Comparison of ENCODE assay signal across 21 cellular contexts in genomic region chr3:3551976-3552375, GRCh38.
DNase-seq lines count a peak whose midpoint lies in the region; FAIRE-seq and TF ChIP-seq lines count a peak whose summit lies in the region.
"Had no signal": no experiment of that assay in that cellular context is flagged by ENCODE, and none has a peak within 500 bp of the region (broad histone marks: within the 10 kb centered on the region; RNA-seq: fewer than 3 reads in every experiment).

No MANE protein-coding gene starts in this region.

- H4K5ac ChIP-seq in mesendoderm (ENCODE audit: low read length), result no peak overlapping the region

- H3K27me3 ChIP-seq in astrocyte (ENCODE audit: insufficient read depth, low read length), result no peaks in the 10 kb centered on the region
- H3K27me3 ChIP-seq in bronchial epithelial cell (ENCODE audit: control insufficient read depth, insufficient read depth, low read length), result no peaks in the 10 kb centered on the region
- no peaks in the 10 kb centered on the region for H3K27me3 ChIP-seq in smooth muscle cell (ENCODE audit: low read depth)
- no peaks in the 10 kb centered on the region for H3K27me3 ChIP-seq in HAP-1 (ENCODE audit: low read depth)
- no peaks in the 10 kb centered on the region for H3K27me3 ChIP-seq in mesendoderm (ENCODE audit: insufficient read depth, low read length, poor library complexity)

- H3F3A ChIP-seq in smooth muscle cell (ENCODE audit: low read depth), result no peaks in the 10 kb centered on the region

- H3K36me3 ChIP-seq in astrocyte (ENCODE audit: insufficient read depth, low read length) (no peaks in the 10 kb centered on the region), bronchial epithelial cell (ENCODE audit: control insufficient read depth, insufficient read depth, low read length) (no peaks in the 10 kb centered on the region), smooth muscle cell (ENCODE audit: low read depth) (no peaks in the 10 kb centered on the region), HAP-1 (replicated peaks) (no peaks in the 10 kb centered on the region), mesendoderm (ENCODE audit: control insufficient read depth, insufficient read depth, low read length) (no peaks in the 10 kb centered on the region)

- H2BK120ac ChIP-seq in mesendoderm (ENCODE audit: low read depth, low read length), result no peak overlapping the region

- H3K9me3 ChIP-seq in astrocyte (ENCODE audit: insufficient read depth, low read depth, low read length) (no peaks in the 10 kb centered on the region), smooth muscle cell (replicated peaks; ENCODE audit: low read depth) (no peaks in the 10 kb centered on the region), HAP-1 (no peaks in the 10 kb centered on the region)

- H2BK5ac ChIP-seq in mesendoderm (ENCODE audit: low read length), result no peak overlapping the region

- no peak overlapping the region for H3K4me3 Mint-ChIP-seq in astrocyte (ENCODE audit: unreplicated experiment)
- H3K4me3 Mint-ChIP-seq: CD4-positive, alpha-beta memory T cell had no signal

- H3K79me2 ChIP-seq in astrocyte (ENCODE audit: insufficient read depth, low read length), result no peaks in the 10 kb centered on the region
- no peaks in the 10 kb centered on the region for H3K79me2 ChIP-seq in smooth muscle cell (ENCODE audit: low read depth)
- no peaks in the 10 kb centered on the region for H3K79me2 ChIP-seq in mesendoderm (ENCODE audit: control insufficient read depth, insufficient read depth, low read length)

- H3K9ac ChIP-seq in astrocyte (ENCODE audit: low read length), result no peak overlapping the region
- no peak overlapping the region for H3K9ac ChIP-seq in smooth muscle cell (ENCODE audit: low read depth)
- H3K9ac ChIP-seq in mesendoderm (ENCODE audit: low read length), result no peak overlapping the region
- H3K9ac ChIP-seq: GM23248 had no signal

- H3K4me1 ChIP-seq in astrocyte (ENCODE audit: insufficient read depth, low read length) (peaks cover 23% of the 10 kb centered on the region), smooth muscle cell (ENCODE audit: low read depth) (no peaks in the 10 kb centered on the region), HAP-1 (no peaks in the 10 kb centered on the region), mesendoderm (ENCODE audit: control insufficient read depth, low read depth, low read length) (no peaks in the 10 kb centered on the region)

- H3K4me2 ChIP-seq in astrocyte (ENCODE audit: low read length) (no peak overlapping the region), smooth muscle cell (no peak overlapping the region), mesendoderm (ENCODE audit: low read length) (no peak overlapping the region)

- no peak overlapping the region for H3K27ac Mint-ChIP-seq in astrocyte (ENCODE audit: unreplicated experiment)
- H3K27ac Mint-ChIP-seq: CD4-positive, alpha-beta memory T cell had no signal

- H2AFZ ChIP-seq in astrocyte (ENCODE audit: low read depth, low read length) (no peak overlapping the region), smooth muscle cell (ENCODE audit: low read depth) (no peak overlapping the region)
- H2AFZ ChIP-seq: GM23248 had no signal

- no peak overlapping the region for H4K8ac ChIP-seq in mesendoderm (ENCODE audit: low read depth, low read length)

- peaks cover 3% of the 10 kb centered on the region for H3K4me1 Mint-ChIP-seq in astrocyte (ENCODE audit: low read depth, unreplicated experiment)
- H3K4me1 Mint-ChIP-seq: CD4-positive, alpha-beta memory T cell had no signal

- H3K27ac ChIP-seq in astrocyte (ENCODE audit: low read depth, low read length), result peak overlapping the region; percentile 40
- H3K27ac ChIP-seq in smooth muscle cell (ENCODE audit: low read depth), result peak overlapping the region; percentile 20
- H3K27ac ChIP-seq in mesendoderm (ENCODE audit: low read depth, low read length), result no peak overlapping the region
- H3K27ac ChIP-seq: 22Rv1, GM23248 had no signal

- H2BK15ac ChIP-seq in mesendoderm (replicated peaks; ENCODE audit: low read depth), result no peak overlapping the region

- no peaks in the 10 kb centered on the region for H3K79me1 ChIP-seq in mesendoderm (ENCODE audit: low read length)

- DNase-seq in EH (ENCODE audit: low read depth) (peak; percentile 7), astrocyte (ENCODE audit: low read depth) (peak; percentile 60), bronchial epithelial cell (ENCODE audit: low read depth) (peak; percentile 24), smooth muscle cell (lab: John Stamatoyannopoulos, UW; ENCODE audit: unreplicated experiment) (no peak), HAP-1 (ENCODE audit: low spot score in 2 of 2) (no peak), mesendoderm (no peak)
- DNase-seq in activated naive CD4-positive, alpha-beta T cell (lab: John Stamatoyannopoulos, UW), result no peak
- DNase-seq: C1 segment of cervical spinal cord; Calu3; CD4-positive, alpha-beta memory T cell; COR-L47; DMS53; DMS79 treated with DMSO at 0.1 percent for 48 hours; GDM1; GM23248; H7 had no signal

- H3K18ac ChIP-seq in mesendoderm (ENCODE audit: low read length), result no peak overlapping the region

- H4K20me1 ChIP-seq in astrocyte (ENCODE audit: insufficient read depth, low read length) (no peaks in the 10 kb centered on the region), smooth muscle cell (ENCODE audit: low read depth) (no peaks in the 10 kb centered on the region)

- no peak overlapping the region for H3K56ac ChIP-seq in mesendoderm (ENCODE audit: low read length)

- H3K4me3 ChIP-seq in astrocyte (ENCODE audit: insufficient read depth, low read depth, low read length) (no peak overlapping the region), bronchial epithelial cell (ENCODE audit: low read depth, low read length) (no peak overlapping the region), smooth muscle cell (no peak overlapping the region), HAP-1 (no peak overlapping the region), mesendoderm (ENCODE audit: low read length) (no peak overlapping the region)
- H3K4me3 ChIP-seq: GM12878, GM23248 had no signal

- H3K27me3 Mint-ChIP-seq in astrocyte (ENCODE audit: low read depth, unreplicated experiment), result no peaks in the 10 kb centered on the region
- H3K27me3 Mint-ChIP-seq: CD4-positive, alpha-beta memory T cell had no signal

- H3K36me3 Mint-ChIP-seq in astrocyte (ENCODE audit: low read depth, unreplicated experiment), result no peaks in the 10 kb centered on the region
- H3K36me3 Mint-ChIP-seq: CD4-positive, alpha-beta memory T cell had no signal

- no peak overlapping the region for H3K4ac ChIP-seq in mesendoderm (ENCODE audit: low read depth, low read length)

- H2AK5ac ChIP-seq in mesendoderm (ENCODE audit: low read length), result no peak overlapping the region

- H3K23ac ChIP-seq in mesendoderm (ENCODE audit: low read length), result no peak overlapping the region

- no peak for FAIRE-seq in astrocyte (lab: Jason Lieb, UNC)
- no peak for FAIRE-seq in bronchial epithelial cell (lab: Jason Lieb, UNC)
- FAIRE-seq: A204.1, GM12878, GM19239, H1 had no signal

- TF ChIP-seq CTCF in astrocyte (IDR thresholded peaks at IDR 0.05; ENCODE audit: insufficient read depth, low read depth, low read length) (no peak), bronchial epithelial cell (IDR thresholded peaks at IDR 0.05; ENCODE audit: insufficient read depth, low read length, severe bottlenecking) (no peak), smooth muscle cell (IDR thresholded peaks at IDR 0.05; ENCODE audit: borderline replicate concordance, insufficient read depth, poor library complexity, severe bottlenecking) (no peak)

- in situ Hi-C loops in HAP-1 (cut with MboI; ENCODE audit: low sequenced_read_pairs), result no loop called here

- no peaks in the 10 kb centered on the region for H3K9me3 Mint-ChIP-seq in astrocyte (ENCODE audit: unreplicated experiment)

Comparison
In these comparisons a context has a peak if more than half of its experiments do, and no peak if none do; other contexts are left out.
1. DNase-seq: peak in EH (single experiment), astrocyte (single experiment) and bronchial epithelial cell (single experiment); none in smooth muscle cell (single experiment), activated naive CD4-positive, alpha-beta T cell (0 of 4), HAP-1 (0 of 2) and mesendoderm (single experiment).